Comparison of ENCODE assay signal across 19 cellular contexts in the genomic region with DNA sequence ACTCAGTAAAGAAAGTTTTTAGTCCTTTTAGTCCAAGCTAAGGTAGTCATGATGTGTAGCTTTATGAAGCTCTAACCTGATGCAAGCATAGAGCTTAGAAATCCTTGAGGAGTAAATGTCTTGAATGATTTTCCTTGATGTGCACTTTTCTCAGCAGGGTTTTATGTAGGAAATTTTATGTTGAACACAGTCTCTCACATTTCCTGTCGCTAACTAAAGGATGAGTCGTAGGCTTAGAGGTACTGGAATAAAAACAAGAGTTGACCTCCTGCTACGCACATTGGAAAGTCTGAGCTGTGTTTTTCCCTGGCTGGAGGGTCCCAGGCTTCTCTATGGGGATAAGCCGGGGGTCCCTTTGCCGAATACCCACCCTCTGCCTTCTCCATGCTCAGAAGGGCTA. TPM values are rescaled to one million over a fixed set of nuclear protein-coding genes. Genes with fewer than 3 reads are reported as not detected.
DNase-seq lines count a peak whose midpoint lies in the region; ATAC-seq and TF ChIP-seq lines count a peak whose summit lies in the region.
"Had no signal": no experiment of that assay in that cellular context is flagged by ENCODE, and none has a peak within 500 bp of the region (broad histone marks: within the 10 kb centered on the region; RNA-seq: fewer than 3 reads in every experiment).

No MANE protein-coding gene starts in this region.

- no peaks in the 10 kb centered on the region for H3K4me1 Mint-ChIP-seq in natural killer cell treated with Interleukin-12 subunit alpha and Interleukin-12 subunit beta and Interleukin-15 and Interleukin-18, amount 100 ng/mL, for 72 hours (ENCODE audit: low read depth in 2 of 2)
- H3K4me1 Mint-ChIP-seq: activated naive CD8-positive, alpha-beta T cell treated with anti-CD3 and anti-CD28 coated beads, Interleukin-2, amount 10 ng/mL, durations not matched to agents 7 days and 5 days had no signal

- no peak overlapping the region for H3K4me3 Mint-ChIP-seq in natural killer cell treated with Interleukin-12 subunit alpha and Interleukin-12 subunit beta and Interleukin-15 and Interleukin-18, amount 100 ng/mL, for 72 hours
- H3K4me3 Mint-ChIP-seq: activated CD4-positive, alpha-beta memory T cell treated with anti-CD3 and anti-CD28 coated beads for 36 hours; activated naive CD8-positive, alpha-beta T cell treated with anti-CD3 and anti-CD28 coated beads, Interleukin-2, amount 10 ng/mL, durations not matched to agents 7 days and 5 days; activated T-cell treated with anti-CD3 and anti-CD28 coated beads, Interleukin-2, amount 50 U/mL, for 72 hours had no signal

- TF ChIP-seq CTCF in AG10803 (conservative IDR thresholded peaks at IDR 0.05; ENCODE audit: low read length) (no peak), choroid plexus epithelial cell (conservative IDR thresholded peaks at IDR 0.05; ENCODE audit: low read depth, low read length) (no peak)

- ATAC-seq in natural killer cell treated with Interleukin-12 subunit alpha and Interleukin-12 subunit beta and Interleukin-15 and Interleukin-18, amount 100 ng/mL, for 72 hours = no peak
- ATAC-seq: activated T-cell treated with anti-CD3 and anti-CD28 coated beads, Interleukin-2, amount 50 U/mL, for 72 hours; heart right ventricle had no signal

- peaks cover 3% of the 10 kb centered on the region for H3K9me3 ChIP-seq in mesodermal cell (ENCODE audit: control insufficient read depth, low read length)
- H3K9me3 ChIP-seq: upper lobe of left lung had no signal

- no peaks in the 10 kb centered on the region for H3K36me3 Mint-ChIP-seq in natural killer cell treated with Interleukin-12 subunit alpha and Interleukin-12 subunit beta and Interleukin-15 and Interleukin-18, amount 100 ng/mL, for 72 hours
- H3K36me3 Mint-ChIP-seq: activated CD4-positive, alpha-beta memory T cell treated with anti-CD3 and anti-CD28 coated beads for 36 hours; activated naive CD8-positive, alpha-beta T cell treated with anti-CD3 and anti-CD28 coated beads, Interleukin-2, amount 10 ng/mL, durations not matched to agents 7 days and 5 days had no signal

- 89 to 100% methylated on average over 4 to 5 of the region's 5 CpGs for WGBS in mesodermal cell (ENCODE audit: insufficient coverage in 2 of 2), 2 experiments

- H3K36me3 ChIP-seq in mesodermal cell (ENCODE audit: control insufficient read depth, insufficient read depth, low read length) = no peaks in the 10 kb centered on the region
- H3K36me3 ChIP-seq: heart right ventricle, upper lobe of left lung had no signal

- peak; percentile 1 for DNase-seq in AG10803 (ENCODE audit: low read depth)
- peak; percentile 75 for DNase-seq in M059J (ENCODE audit: low read depth)
- DNase-seq in choroid plexus epithelial cell (ENCODE audit: low read depth) = peak; percentile 21
- no peak for DNase-seq in natural killer cell treated with Interleukin-12 subunit alpha and Interleukin-12 subunit beta and Interleukin-15 and Interleukin-18, amount 100 ng/mL, for 72 hours (ENCODE audit: low spot score)
- no peak for DNase-seq in stimulated activated CD4-positive, alpha-beta T cell treated with anti-CD3 and anti-CD28 coated beads, Interleukin-4, amount 100 ng/mL, for 24 hours
- DNase-seq in middle frontal gyrus (ENCODE audit: extremely low spot score, low spot score) = no peak
- no peak for DNase-seq in NAMALWA (ENCODE audit: low spot score)
- DNase-seq: activated CD4-positive, alpha-beta memory T cell treated with anti-CD3 and anti-CD28 coated beads for 36 hours; activated naive CD8-positive, alpha-beta T cell treated with anti-CD3 and anti-CD28 coated beads, Interleukin-2, amount 10 ng/mL, durations not matched to agents 7 days and 5 days; activated T-cell treated with anti-CD3 and anti-CD28 coated beads, Interleukin-2, amount 50 U/mL, for 72 hours; heart right ventricle; NCI-H187; NCI-H510A treated with DMSO at 0.1 percent for 48 hours; OCI-M1; small intestine; stimulated activated naive CD4-positive, alpha-beta T cell treated with Interleukin-2 at 50 U/mL for 16 hours; upper lobe of left lung had no signal

- no peak overlapping the region for H3K4me3 ChIP-seq in AG10803 (ENCODE audit: low read length)
- H3K4me3 ChIP-seq in choroid plexus epithelial cell (ENCODE audit: low read depth, low read length) = no peak overlapping the region
- no peak overlapping the region for H3K4me3 ChIP-seq in mesodermal cell (ENCODE audit: extremely low read depth, insufficient read depth, low read length, poor library complexity, severe bottlenecking)
- H3K4me3 ChIP-seq: heart right ventricle, upper lobe of left lung had no signal

- no peak overlapping the region for H3K27ac Mint-ChIP-seq in natural killer cell treated with Interleukin-12 subunit alpha and Interleukin-12 subunit beta and Interleukin-15 and Interleukin-18, amount 100 ng/mL, for 72 hours
- H3K27ac Mint-ChIP-seq: activated CD4-positive, alpha-beta memory T cell treated with anti-CD3 and anti-CD28 coated beads for 36 hours; activated naive CD8-positive, alpha-beta T cell treated with anti-CD3 and anti-CD28 coated beads, Interleukin-2, amount 10 ng/mL, durations not matched to agents 7 days and 5 days; activated T-cell treated with anti-CD3 and anti-CD28 coated beads, Interleukin-2, amount 50 U/mL, for 72 hours had no signal

- H3K27me3 Mint-ChIP-seq in natural killer cell treated with Interleukin-12 subunit alpha and Interleukin-12 subunit beta and Interleukin-15 and Interleukin-18, amount 100 ng/mL, for 72 hours = no peaks in the 10 kb centered on the region

- no peaks in the 10 kb centered on the region for H3K4me1 ChIP-seq in mesodermal cell (ENCODE audit: control insufficient read depth, insufficient read depth, low read length, poor library complexity, severe bottlenecking)
- H3K4me1 ChIP-seq: heart right ventricle, parathyroid adenoma, upper lobe of left lung had no signal

- peaks cover 2% of the 10 kb centered on the region for H3K9me3 Mint-ChIP-seq in natural killer cell treated with Interleukin-12 subunit alpha and Interleukin-12 subunit beta and Interleukin-15 and Interleukin-18, amount 100 ng/mL, for 72 hours
- H3K9me3 Mint-ChIP-seq: activated CD4-positive, alpha-beta memory T cell treated with anti-CD3 and anti-CD28 coated beads for 36 hours; activated naive CD8-positive, alpha-beta T cell treated with anti-CD3 and anti-CD28 coated beads, Interleukin-2, amount 10 ng/mL, durations not matched to agents 7 days and 5 days; activated T-cell treated with anti-CD3 and anti-CD28 coated beads, Interleukin-2, amount 50 U/mL, for 72 hours had no signal

- peak overlapping the region; percentile 48 for H3K27ac ChIP-seq in mesodermal cell (ENCODE audit: low read depth, low read length, severe bottlenecking)
- H3K27ac ChIP-seq: heart right ventricle, parathyroid adenoma, upper lobe of left lung had no signal

RNA-seq across cellular contexts. Expression of a gene that starts 34.7 kb away (rescaled TPM):
- 0.20 TPM in 1 of 2 replicates, not detected in the other for total RNA-seq in M059J (2014; rRNA removed; shearing (Covaris generic))
- 0.07 TPM for polyA plus RNA-seq in mesodermal cell (2013, experiment 1 of 2)
- polyA plus RNA-seq in mesodermal cell (2013, experiment 2 of 2) = 0.10 TPM
- total RNA-seq in natural killer cell treated with Interleukin-12 subunit alpha and Interleukin-12 subunit beta and Interleukin-15 and Interleukin-18, amount 100 ng/mL, for 72 hours = not detected
- total RNA-seq: activated CD4-positive, alpha-beta memory T cell treated with anti-CD3 and anti-CD28 coated beads for 36 hours; activated naive CD8-positive, alpha-beta T cell treated with anti-CD3 and anti-CD28 coated beads, Interleukin-2, amount 10 ng/mL, durations not matched to agents 7 days and 5 days; heart right ventricle; upper lobe of left lung had no signal

Comparison
In these comparisons a context has a peak if more than half of its experiments do, and no peak if none do; other contexts are left out.
1. DNase-seq: peak in AG10803 (single experiment), M059J (single experiment) and choroid plexus epithelial cell (single experiment); none in natural killer cell treated with Interleukin-12 subunit alpha and Interleukin-12 subunit beta and Interleukin-15 and Interleukin-18, amount 100 ng/mL, for 72 hours (single experiment), stimulated activated CD4-positive, alpha-beta T cell treated with anti-CD3 and anti-CD28 coated beads, Interleukin-4, amount 100 ng/mL, for 24 hours (single experiment), middle frontal gyrus (single experiment) and NAMALWA (single experiment).